Comparison of ENCODE assay signal across 1 cellular context in genomic region chrX:78139160-78140123, GRCh38.
TF ChIP-seq lines count a peak whose summit lies in the region.

TSS of gene TAF9B (minus strand) at chrX:78139650. CDS start at chrX:78139611, 39 bp downstream.

TF ChIP-seq in HepG2, 621 proteins besides CTCF, POLR2A, EP300 and RAD21 (continued from another document and continues in another):
- TF ChIP-seq KDM5A (IDR thresholded peaks at IDR 0.05; ENCODE audit: borderline replicate concordance, low read length) (no peak), USF2 (IDR thresholded peaks at IDR 0.05; ENCODE audit: low read depth, low read length) (no peak), USF2 (CRISPR knock-in tag; IDR thresholded peaks at IDR 0.05; ENCODE audit: borderline replicate concordance) (no peak), KMT2B (CRISPR knock-in tag; IDR thresholded peaks at IDR 0.05) (peak; percentile 29; the same call in 1 of the 2 replicates), ZNF646 (CRISPR knock-in tag; IDR thresholded peaks at IDR 0.05) (no peak), YY1 (IDR thresholded peaks at IDR 0.05; ENCODE audit: insufficient read depth, insufficient replicate concordance, low read depth, low read length) (peak; percentile 90), TBP (CRISPR knock-in tag; IDR thresholded peaks at IDR 0.05) (no peak), SMC3 (IDR thresholded peaks at IDR 0.05; ENCODE audit: low read length) (no peak), ZNF432 (CRISPR knock-in tag; IDR thresholded peaks at IDR 0.05; ENCODE audit: borderline replicate concordance) (no peak), ZNF709 (CRISPR knock-in tag; IDR thresholded peaks at IDR 0.05) (no peak), ZNF703 (CRISPR knock-in tag; IDR thresholded peaks at IDR 0.05; ENCODE audit: borderline replicate concordance) (no peak), DMAP1 (CRISPR knock-in tag; IDR thresholded peaks at IDR 0.05) (no peak), ZNF10 (CRISPR knock-in tag; IDR thresholded peaks at IDR 0.05; ENCODE audit: borderline replicate concordance, low read depth) (no peak), SOX6 (IDR thresholded peaks at IDR 0.05) (no peak), SOX6 (CRISPR knock-in tag; IDR thresholded peaks at IDR 0.05) (peak; percentile 42), ZNF746 (CRISPR knock-in tag; IDR thresholded peaks at IDR 0.05) (no peak), ZNF556 (CRISPR knock-in tag; IDR thresholded peaks at IDR 0.05; ENCODE audit: borderline replicate concordance) (no peak), MXI1 (IDR thresholded peaks at IDR 0.05; ENCODE audit: borderline replicate concordance, low read depth, low read length) (no peak), NFE2L1 (CRISPR knock-in tag; IDR thresholded peaks at IDR 0.05; ENCODE audit: borderline replicate concordance) (no peak), ZNF232 (CRISPR knock-in tag; IDR thresholded peaks at IDR 0.05; ENCODE audit: borderline replicate concordance) (no peak), TOPORS (CRISPR knock-in tag; IDR thresholded peaks at IDR 0.05) (0 out of 2 replicates have a peak, but pooled peaks have one; percentile 43), PPARG (CRISPR knock-in tag; conservative IDR thresholded peaks at IDR 0.05) (no peak), ELK4 (CRISPR knock-in tag; IDR thresholded peaks at IDR 0.05; ENCODE audit: borderline replicate concordance) (no peak)
- TF ChIP-seq, protein P1, sequence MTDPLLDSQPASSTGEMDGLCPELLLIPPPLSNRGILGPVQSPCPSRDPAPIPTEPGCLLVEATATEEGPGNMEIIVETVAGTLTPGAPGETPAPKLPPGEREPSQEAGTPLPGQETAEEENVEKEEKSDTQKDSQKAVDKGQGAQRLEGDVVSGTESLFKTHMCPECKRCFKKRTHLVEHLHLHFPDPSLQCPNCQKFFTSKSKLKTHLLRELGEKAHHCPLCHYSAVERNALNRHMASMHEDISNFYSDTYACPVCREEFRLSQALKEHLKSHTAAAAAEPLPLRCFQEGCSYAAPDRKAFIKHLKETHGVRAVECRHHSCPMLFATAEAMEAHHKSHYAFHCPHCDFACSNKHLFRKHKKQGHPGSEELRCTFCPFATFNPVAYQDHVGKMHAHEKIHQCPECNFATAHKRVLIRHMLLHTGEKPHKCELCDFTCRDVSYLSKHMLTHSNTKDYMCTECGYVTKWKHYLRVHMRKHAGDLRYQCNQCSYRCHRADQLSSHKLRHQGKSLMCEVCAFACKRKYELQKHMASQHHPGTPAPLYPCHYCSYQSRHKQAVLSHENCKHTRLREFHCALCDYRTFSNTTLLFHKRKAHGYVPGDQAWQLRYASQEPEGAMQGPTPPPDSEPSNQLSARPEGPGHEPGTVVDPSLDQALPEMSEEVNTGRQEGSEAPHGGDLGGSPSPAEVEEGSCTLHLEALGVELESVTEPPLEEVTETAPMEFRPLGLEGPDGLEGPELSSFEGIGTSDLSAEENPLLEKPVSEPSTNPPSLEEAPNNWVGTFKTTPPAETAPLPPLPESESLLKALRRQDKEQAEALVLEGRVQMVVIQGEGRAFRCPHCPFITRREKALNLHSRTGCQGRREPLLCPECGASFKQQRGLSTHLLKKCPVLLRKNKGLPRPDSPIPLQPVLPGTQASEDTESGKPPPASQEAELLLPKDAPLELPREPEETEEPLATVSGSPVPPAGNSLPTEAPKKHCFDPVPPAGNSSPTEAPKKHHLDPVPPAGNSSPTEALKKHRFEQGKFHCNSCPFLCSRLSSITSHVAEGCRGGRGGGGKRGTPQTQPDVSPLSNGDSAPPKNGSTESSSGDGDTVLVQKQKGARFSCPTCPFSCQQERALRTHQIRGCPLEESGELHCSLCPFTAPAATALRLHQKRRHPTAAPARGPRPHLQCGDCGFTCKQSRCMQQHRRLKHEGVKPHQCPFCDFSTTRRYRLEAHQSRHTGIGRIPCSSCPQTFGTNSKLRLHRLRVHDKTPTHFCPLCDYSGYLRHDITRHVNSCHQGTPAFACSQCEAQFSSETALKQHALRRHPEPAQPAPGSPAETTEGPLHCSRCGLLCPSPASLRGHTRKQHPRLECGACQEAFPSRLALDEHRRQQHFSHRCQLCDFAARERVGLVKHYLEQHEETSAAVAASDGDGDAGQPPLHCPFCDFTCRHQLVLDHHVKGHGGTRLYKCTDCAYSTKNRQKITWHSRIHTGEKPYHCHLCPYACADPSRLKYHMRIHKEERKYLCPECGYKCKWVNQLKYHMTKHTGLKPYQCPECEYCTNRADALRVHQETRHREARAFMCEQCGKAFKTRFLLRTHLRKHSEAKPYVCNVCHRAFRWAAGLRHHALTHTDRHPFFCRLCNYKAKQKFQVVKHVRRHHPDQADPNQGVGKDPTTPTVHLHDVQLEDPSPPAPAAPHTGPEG (CRISPR knock-in tag; IDR thresholded peaks at IDR 0.05) = no peak
- TF ChIP-seq, protein P2, sequence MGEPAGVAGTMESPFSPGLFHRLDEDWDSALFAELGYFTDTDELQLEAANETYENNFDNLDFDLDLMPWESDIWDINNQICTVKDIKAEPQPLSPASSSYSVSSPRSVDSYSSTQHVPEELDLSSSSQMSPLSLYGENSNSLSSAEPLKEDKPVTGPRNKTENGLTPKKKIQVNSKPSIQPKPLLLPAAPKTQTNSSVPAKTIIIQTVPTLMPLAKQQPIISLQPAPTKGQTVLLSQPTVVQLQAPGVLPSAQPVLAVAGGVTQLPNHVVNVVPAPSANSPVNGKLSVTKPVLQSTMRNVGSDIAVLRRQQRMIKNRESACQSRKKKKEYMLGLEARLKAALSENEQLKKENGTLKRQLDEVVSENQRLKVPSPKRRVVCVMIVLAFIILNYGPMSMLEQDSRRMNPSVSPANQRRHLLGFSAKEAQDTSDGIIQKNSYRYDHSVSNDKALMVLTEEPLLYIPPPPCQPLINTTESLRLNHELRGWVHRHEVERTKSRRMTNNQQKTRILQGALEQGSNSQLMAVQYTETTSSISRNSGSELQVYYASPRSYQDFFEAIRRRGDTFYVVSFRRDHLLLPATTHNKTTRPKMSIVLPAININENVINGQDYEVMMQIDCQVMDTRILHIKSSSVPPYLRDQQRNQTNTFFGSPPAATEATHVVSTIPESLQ (CRISPR knock-in tag; conservative IDR thresholded peaks at IDR 0.05) = no peak
- TF ChIP-seq, protein P3, sequence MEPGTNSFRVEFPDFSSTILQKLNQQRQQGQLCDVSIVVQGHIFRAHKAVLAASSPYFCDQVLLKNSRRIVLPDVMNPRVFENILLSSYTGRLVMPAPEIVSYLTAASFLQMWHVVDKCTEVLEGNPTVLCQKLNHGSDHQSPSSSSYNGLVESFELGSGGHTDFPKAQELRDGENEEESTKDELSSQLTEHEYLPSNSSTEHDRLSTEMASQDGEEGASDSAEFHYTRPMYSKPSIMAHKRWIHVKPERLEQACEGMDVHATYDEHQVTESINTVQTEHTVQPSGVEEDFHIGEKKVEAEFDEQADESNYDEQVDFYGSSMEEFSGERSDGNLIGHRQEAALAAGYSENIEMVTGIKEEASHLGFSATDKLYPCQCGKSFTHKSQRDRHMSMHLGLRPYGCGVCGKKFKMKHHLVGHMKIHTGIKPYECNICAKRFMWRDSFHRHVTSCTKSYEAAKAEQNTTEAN (CRISPR knock-in tag; conservative IDR thresholded peaks at IDR 0.05) = no peak
- TF ChIP-seq, protein P4, sequence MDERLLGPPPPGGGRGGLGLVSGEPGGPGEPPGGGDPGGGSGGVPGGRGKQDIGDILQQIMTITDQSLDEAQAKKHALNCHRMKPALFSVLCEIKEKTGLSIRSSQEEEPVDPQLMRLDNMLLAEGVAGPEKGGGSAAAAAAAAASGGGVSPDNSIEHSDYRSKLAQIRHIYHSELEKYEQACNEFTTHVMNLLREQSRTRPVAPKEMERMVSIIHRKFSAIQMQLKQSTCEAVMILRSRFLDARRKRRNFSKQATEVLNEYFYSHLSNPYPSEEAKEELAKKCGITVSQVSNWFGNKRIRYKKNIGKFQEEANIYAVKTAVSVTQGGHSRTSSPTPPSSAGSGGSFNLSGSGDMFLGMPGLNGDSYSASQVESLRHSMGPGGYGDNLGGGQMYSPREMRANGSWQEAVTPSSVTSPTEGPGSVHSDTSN (CRISPR knock-in tag; IDR thresholded peaks at IDR 0.05) = no peak
- TF ChIP-seq, protein P5, sequence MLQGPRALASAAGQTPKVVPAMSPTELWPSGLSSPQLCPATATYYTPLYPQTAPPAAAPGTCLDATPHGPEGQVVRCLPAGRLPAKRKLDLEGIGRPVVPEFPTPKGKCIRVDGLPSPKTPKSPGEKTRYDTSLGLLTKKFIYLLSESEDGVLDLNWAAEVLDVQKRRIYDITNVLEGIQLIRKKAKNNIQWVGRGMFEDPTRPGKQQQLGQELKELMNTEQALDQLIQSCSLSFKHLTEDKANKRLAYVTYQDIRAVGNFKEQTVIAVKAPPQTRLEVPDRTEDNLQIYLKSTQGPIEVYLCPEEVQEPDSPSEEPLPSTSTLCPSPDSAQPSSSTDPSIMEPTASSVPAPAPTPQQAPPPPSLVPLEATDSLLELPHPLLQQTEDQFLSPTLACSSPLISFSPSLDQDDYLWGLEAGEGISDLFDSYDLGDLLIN (CRISPR knock-in tag; IDR thresholded peaks at IDR 0.05; ENCODE audit: borderline replicate concordance) = no peak
